Comparison of ENCODE assay signal across 9 cellular contexts in genomic region chr15:63234479-63234878, GRCh38. TPM values are rescaled to one million over a fixed set of nuclear protein-coding genes. Genes with fewer than 3 reads are reported as not detected.
A peak's percentile ranks its signal among the peaks of the same experiment; 100 is the strongest.
DNase-seq lines count a peak whose midpoint lies in the region; ATAC-seq and TF ChIP-seq lines count a peak whose summit lies in the region.
"Had no signal": no experiment of that assay in that cellular context is flagged by ENCODE, and none has a peak within 500 bp of the region (broad histone marks: within the 10 kb centered on the region; RNA-seq: fewer than 3 reads in every experiment).

No MANE protein-coding gene starts in this region.

- peak overlapping the region; percentile 51 to 94 (median 82) for H3K27ac Mint-ChIP-seq in brain

- H4K91ac ChIP-seq in IMR-90 (ENCODE audit: insufficient read depth, low read depth, low read length): peak overlapping the region; percentile 74

- H3K4me1 Mint-ChIP-seq in brain: peaks cover 70% of the 10 kb centered on the region

- CTCF ChIA-PET in IMR-90 (lab: Yijun Ruan, JAX): no interaction called here

- dilution Hi-C loops in IMR-90 (cut with HindIII; ENCODE audit: low sequenced_read_pairs, unreplicated experiment): no loop called here

- TF ChIP-seq POLR2A in IMR-90 (IDR thresholded peaks at IDR 0.05; ENCODE audit: low read depth, low read length) (no peak), right lobe of liver (IDR thresholded peaks at IDR 0.05) (no peak)

- H3K9me3 Mint-ChIP-seq in brain: peaks cover 2 to 19% (median 13%) of the 10 kb centered on the region in 5 experiments

- H3K4me2 ChIP-seq in IMR-90 (ENCODE audit: low read depth, low read length): peak overlapping the region; percentile 25; the same call in 1 of the 2 replicates

- H3K27me3 Mint-ChIP-seq in brain: no peaks in the 10 kb centered on the region

- TF ChIP-seq CTCF in IMR-90 (conservative IDR thresholded peaks at IDR 0.05; ENCODE audit: low read depth, low read length) (no peak), brain (conservative IDR thresholded peaks at IDR 0.05) (no peak), right lobe of liver (IDR thresholded peaks at IDR 0.05) (no peak)

- peak overlapping the region; percentile 57; the same call in 1 of the 2 replicates for H2BK20ac ChIP-seq in IMR-90 (ENCODE audit: low read depth, low read length)

- TF ChIP-seq RAD21 in IMR-90 (IDR thresholded peaks at IDR 0.05; ENCODE audit: low read length): no peak

- WGBS in IMR-90 (ENCODE audit: extremely low coverage in 2 of 2, insufficient read length in 1 of 2), 2 experiments: 49% methylated on average over 3 of the region's 5 CpGs; no CpG with 5 or more reads in 1 of the 2 experiments
- WGBS in right lobe of liver (ENCODE audit: insufficient coverage, low coverage, low lambda C conversion rate, missing lambda C conversion rate): 59% methylated on average over 4 of the region's 5 CpGs

- H3K9me3 ChIP-seq in IMR-90 (ENCODE audit: control insufficient read depth, insufficient read depth, low read length): no peaks in the 10 kb centered on the region
- H3K9me3 ChIP-seq in right lobe of liver: no peaks in the 10 kb centered on the region
- H3K9me3 ChIP-seq in stomach smooth muscle (ENCODE audit: control insufficient read depth in 2 of 2, low read length in 2 of 2): no peaks in the 10 kb centered on the region

- H3K4me3 ChIP-seq in IMR-90 (ENCODE audit: insufficient read depth, low read depth, low read length) (no peak overlapping the region), right lobe of liver (no peak overlapping the region), stomach smooth muscle (ENCODE audit: low read length in 2 of 2) (peak overlapping the region; percentile 25 to 35)

- H3K27ac ChIP-seq in IMR-90 (ENCODE audit: insufficient read depth, low read length): peak overlapping the region; percentile 31; the same call in 1 of the 2 replicates
- peak overlapping the region; percentile 28 to 38 (median 37) for H3K27ac ChIP-seq in right lobe of liver
- no peak overlapping the region for H3K27ac ChIP-seq in stomach smooth muscle (ENCODE audit: low read length)

- H3K18ac ChIP-seq in IMR-90 (ENCODE audit: low read depth, low read length): peak overlapping the region; percentile 39

- H3K36me3 ChIP-seq in IMR-90 (ENCODE audit: control insufficient read depth, insufficient read depth, low read length): no peaks in the 10 kb centered on the region
- no peaks in the 10 kb centered on the region for H3K36me3 ChIP-seq in right lobe of liver
- no peaks in the 10 kb centered on the region for H3K36me3 ChIP-seq in stomach smooth muscle (ENCODE audit: control insufficient read depth in 2 of 2, insufficient read depth in 2 of 2, low read length in 2 of 2)

- peak overlapping the region; percentile 26; the same call in 1 of the 2 replicates for H4K5ac ChIP-seq in IMR-90 (ENCODE audit: low read depth, low read length)

- H3K4me3 Mint-ChIP-seq in brain: peak overlapping the region in 4 of 5 experiments; percentile 18 to 66 (median 50)

- peak; percentile 69 for ATAC-seq in IMR-90 (ENCODE audit: low read depth)
- peak; percentile 60 to 78 (median 70) for ATAC-seq in right lobe of liver
- ATAC-seq in GM21526 (IDR thresholded peaks at IDR 0.05; ENCODE audit: low FRiP score, unreplicated experiment): no peak
- ATAC-seq in HG02970 (IDR thresholded peaks at IDR 0.05; ENCODE audit: low FRiP score, unreplicated experiment): no peak

- H2BK5ac ChIP-seq in IMR-90 (ENCODE audit: low read depth, low read length, poor library complexity, severe bottlenecking): peak overlapping the region; percentile 46

- H2AFZ ChIP-seq in IMR-90 (replicated peaks; ENCODE audit: low read length, poor library complexity): peak overlapping the region; percentile 75

- peak overlapping the region; percentile 68 for H2BK120ac ChIP-seq in IMR-90 (ENCODE audit: low read depth, low read length)

- peak overlapping the region; percentile 69; the same call in 1 of the 2 replicates for H3K23ac ChIP-seq in IMR-90 (ENCODE audit: low read depth, low read length)

- no peaks in the 10 kb centered on the region; the same call in 1 of the 2 replicates for H4K20me1 ChIP-seq in IMR-90 (ENCODE audit: insufficient read depth, low read length)

- no TSS peak for BruUV-seq in IMR-90 (replicated peaks; lab: Mats Ljungman, UMichigan)

- H3K9ac ChIP-seq in IMR-90 (ENCODE audit: low read depth, low read length) (no peak overlapping the region), stomach smooth muscle (ENCODE audit: low read length in 2 of 2) (no peak overlapping the region)

- peaks cover 15% of the 10 kb centered on the region for H3K9me1 ChIP-seq in IMR-90 (ENCODE audit: insufficient read depth, low read length)

- H4K8ac ChIP-seq in IMR-90 (ENCODE audit: low read depth in 2 of 2, low read length in 2 of 2): peak overlapping the region; percentile 29 to 68; a peak in 1 of 4 replicates

- no peak overlapping the region for H3K56ac ChIP-seq in IMR-90 (ENCODE audit: extremely low read depth, insufficient read depth, low read length)

- POLR2A ChIA-PET in IMR-90 (lab: Charles Lee; ENCODE audit: unreplicated experiment): no interaction called here

- H3K4me1 ChIP-seq in IMR-90 (ENCODE audit: control insufficient read depth, insufficient read depth, low read length) (peaks cover 20% of the 10 kb centered on the region), right lobe of liver (peaks cover 0 to 27% (median 7%) of the 10 kb centered on the region in 4 donors), stomach smooth muscle (ENCODE audit: control insufficient read depth, insufficient read depth, low read length) (peaks cover 8% of the 10 kb centered on the region)

- peak overlapping the region; percentile 76 for H2AK9ac ChIP-seq in IMR-90 (replicated peaks; ENCODE audit: low read depth, low read length, poor library complexity)

- intact Hi-C loops in IMR-90 (cut with micrococcal nuclease) (no loop called here), right lobe of liver (cut with DNase I) (no loop called here)

- peak overlapping the region; percentile 76; the same call in 2 of the 3 replicates for H2BK15ac ChIP-seq in IMR-90 (ENCODE audit: low read depth, low read length)

- H3K79me1 ChIP-seq in IMR-90 (ENCODE audit: low read depth in 1 of 2, low read length in 2 of 2): peaks cover 18 to 65% of the 10 kb centered on the region in 2 experiments

- in situ Hi-C loops in IMR-90 (cut with MboI; ENCODE audit: low sequenced_read_pairs): no loop called here

- H3K4ac ChIP-seq in IMR-90 (ENCODE audit: low read depth, low read length): peak overlapping the region; percentile 81

- peak overlapping the region; percentile 84 for H3K14ac ChIP-seq in IMR-90 (replicated peaks; ENCODE audit: low read depth, low read length)

- peak overlapping the region; percentile 86 for H2AK5ac ChIP-seq in IMR-90 (ENCODE audit: low read depth, low read length)

- H3K27me3 ChIP-seq in IMR-90 (ENCODE audit: control insufficient read depth, insufficient read depth, low read length) (no peaks in the 10 kb centered on the region), right lobe of liver (no peaks in the 10 kb centered on the region), stomach smooth muscle (ENCODE audit: control insufficient read depth in 1 of 2, insufficient read depth in 2 of 2, low read length in 2 of 2) (no peaks in the 10 kb centered on the region)

- DNase-seq in IMR-90 (peak; percentile 74), right lobe of liver (peak in 1 of 3 donors; percentile 31), NCI-H1930 (lab: John Stamatoyannopoulos, UW) (no peak), HuH-7 (ENCODE audit: low spot score) (no peak)
- DNase-seq: stimulated activated naive CD4-positive, alpha-beta T cell had no signal

- peaks cover 35% of the 10 kb centered on the region for H3K36me3 Mint-ChIP-seq in brain

TF ChIP-seq in IMR-90, 13 proteins besides CTCF, POLR2A, EP300 and RAD21:
- TF ChIP-seq RFX5 (IDR thresholded peaks at IDR 0.05; ENCODE audit: low read depth, low read length) (peak; percentile 81), MXI1 (IDR thresholded peaks at IDR 0.05; ENCODE audit: borderline replicate concordance, low read depth, low read length) (peak; percentile 7; the same call in 1 of the 2 replicates), FOS (IDR thresholded peaks at IDR 0.05; ENCODE audit: low read depth, low read length) (no peak), NFE2L2 (IDR thresholded peaks at IDR 0.05; ENCODE audit: low read depth, low read length) (no peak)

RNA-seq across cellular contexts. Expression of gene APH1B, which starts 42.9 kb away (rescaled TPM):
- total RNA-seq in IMR-90 (2012; rRNA removed): 7.7 and 10.6 TPM in 2 replicates
- 5.1 and 7.0 TPM in 2 replicates for polyA plus RNA-seq in IMR-90 (2012; rRNA removed)
- polyA plus RNA-seq in IMR-90 (2012; cell fraction: cytosol; rRNA removed): 2.7 and 3.8 TPM in 2 replicates
- 2.8 and 16.0 TPM in 2 replicates for polyA plus RNA-seq in IMR-90 (2012; cell fraction: nucleus; rRNA removed; ENCODE audit: low replicate concordance)
- polyA plus RNA-seq in brain (ENCODE audit: insufficient read depth, low read depth, low replicate concordance): 12.2 TPM
- total RNA-seq in right lobe of liver: 1 to 10 TPM; 2.2 to 7.4 (median 4.7) TPM

RNA-seq across cellular contexts. Expression of gene RAB8B, which starts 45.1 kb away (rescaled TPM):
- total RNA-seq in IMR-90 (2012; rRNA removed) (29.4 and 66.4 TPM in 2 replicates), right lobe of liver (10 to 100 TPM in 4 of 6 experiments, 1 to 10 TPM in 2; 5.8 to 50.7 (median 14.3) TPM)
- polyA plus RNA-seq in IMR-90 (2012; rRNA removed) (19.4 and 24.6 TPM in 2 replicates), brain (ENCODE audit: insufficient read depth, low read depth, low replicate concordance) (3.1 TPM)
- 1.6 and 2.2 TPM in 2 replicates for polyA plus RNA-seq in IMR-90 (2012; cell fraction: cytosol; rRNA removed)
- polyA plus RNA-seq in IMR-90 (2012; cell fraction: nucleus; rRNA removed; ENCODE audit: low replicate concordance): 0.63 and 7.6 TPM in 2 replicates

Comparison
In these comparisons a context has a peak if more than half of its experiments do, and no peak if none do; other contexts are left out.
1. ATAC-seq: peak in IMR-90 (single experiment) and right lobe of liver (4 of 4); none in GM21526 (single experiment) and HG02970 (single experiment).
2. H3K4me3 ChIP-seq: peak in stomach smooth muscle (2 of 2); none in IMR-90 (single experiment) and right lobe of liver (0 of 3).